In the genomic region with DNA sequence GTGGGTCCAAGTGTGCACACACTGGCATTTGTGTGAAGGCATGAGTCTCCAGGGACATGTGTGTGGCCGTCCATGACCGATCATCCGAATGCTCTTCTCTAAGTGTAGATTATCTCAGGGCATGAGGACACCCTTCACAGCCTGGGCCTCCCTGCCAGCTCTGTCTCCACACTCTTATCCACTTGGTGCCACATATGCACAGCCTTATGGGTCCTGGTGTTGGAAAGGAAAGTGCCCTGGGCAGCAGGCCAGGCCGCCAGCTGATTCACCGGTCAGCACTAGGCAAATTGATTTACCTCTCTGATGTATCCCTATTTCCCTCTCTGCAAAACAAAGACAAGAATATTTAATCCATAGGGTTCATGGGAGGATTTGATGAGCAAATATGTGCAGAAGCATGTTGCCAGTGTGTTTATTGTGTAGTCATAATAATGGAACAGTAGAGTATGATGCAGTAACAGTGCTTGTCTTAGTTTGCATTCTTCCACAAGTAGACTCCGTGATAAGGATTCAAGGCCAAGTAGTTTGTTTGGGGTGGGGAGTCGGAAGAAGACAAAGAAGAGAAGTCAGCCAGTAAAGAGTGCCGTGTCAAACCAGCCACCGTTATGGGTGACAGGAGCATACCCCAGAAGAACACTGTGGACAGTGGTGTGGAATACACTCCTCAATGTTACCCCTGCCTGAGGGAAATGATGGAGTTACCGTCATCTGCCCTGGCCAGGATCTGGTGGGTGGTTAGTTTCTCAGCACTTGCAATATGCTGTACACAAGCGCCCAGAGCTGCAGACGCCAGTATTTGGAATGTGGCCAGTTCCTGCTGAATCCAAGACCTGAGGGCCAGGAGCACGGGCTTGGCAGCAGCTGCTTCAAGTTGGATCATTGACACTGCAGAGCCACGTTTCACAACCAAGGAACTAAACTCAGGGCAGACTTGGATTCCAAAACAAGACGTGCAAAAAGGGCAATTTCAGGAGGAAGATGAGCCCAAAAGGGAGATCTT, we compare ENCODE assay signal across 12 cellular contexts.
DNase-seq lines count a peak whose midpoint lies in the region; ATAC-seq and TF ChIP-seq lines count a peak whose summit lies in the region.
"Had no signal": no experiment of that assay in that cellular context is flagged by ENCODE, and none has a peak within 500 bp of the region (broad histone marks: within the 10 kb centered on the region; RNA-seq: fewer than 3 reads in every experiment).

No MANE protein-coding gene starts in this region.

- no peak overlapping the region for H3K27ac ChIP-seq in lung (ENCODE audit: low read depth in 1 of 2, low read length in 1 of 2)
- H3K27ac ChIP-seq in endodermal cell (ENCODE audit: low read depth, low read length): no peak overlapping the region
- H3K27ac ChIP-seq: parathyroid adenoma had no signal

- ATAC-seq in lung (ENCODE audit: insufficient read depth, low FRiP score) (no peak), HG03039 (IDR thresholded peaks at IDR 0.05; ENCODE audit: unreplicated experiment) (no peak), WTC11 (no peak)

- H3K27me3 Mint-ChIP-seq in endodermal cell (ENCODE audit: insufficient read depth) (no peaks in the 10 kb centered on the region), WTC11 (ENCODE audit: low read depth) (no peaks in the 10 kb centered on the region)

- DNase-seq in AG10803 (ENCODE audit: low read depth) (peak; percentile 80), NCI-H2196 treated with DMSO at 0.1 percent for 48 hours (lab: John Stamatoyannopoulos, UW; ENCODE audit: unreplicated experiment) (peak; percentile 8), cerebellum (ENCODE audit: low spot score) (peak; percentile 83), lung (ENCODE audit: low spot score) (peak; percentile 67), endodermal cell (no peak), WTC11 (ENCODE audit: low spot score) (no peak)
- no peak for DNase-seq in activated CD4-positive, alpha-beta T cell treated with anti-CD3 and anti-CD28 coated beads for 1 hour
- DNase-seq: activated CD4-positive, alpha-beta T cell treated with anti-CD3 and anti-CD28 coated beads, Interleukin-2, amount 50 U/mL, for 48 hours; HCEC 1CT; OCI-M1 had no signal

- CTCF ChIA-PET in WTC11 (lab: Charles Lee): no interaction called here

- H3K27me3 ChIP-seq in lung (ENCODE audit: control insufficient read depth, insufficient read depth) (no peaks in the 10 kb centered on the region), endodermal cell (ENCODE audit: control insufficient read depth, insufficient read depth, low read length, poor library complexity, severe bottlenecking) (no peaks in the 10 kb centered on the region)

- POLR2A ChIA-PET in WTC11 (lab: Charles Lee): no interaction called here

- H3K36me3 Mint-ChIP-seq in endodermal cell (ENCODE audit: low read depth) (no peaks in the 10 kb centered on the region), WTC11 (no peaks in the 10 kb centered on the region)

- H3K36me3 ChIP-seq in lung (ENCODE audit: control insufficient read depth in 2 of 2, insufficient read depth in 2 of 2, low read length in 2 of 2) (no peaks in the 10 kb centered on the region), endodermal cell (ENCODE audit: control insufficient read depth, insufficient read depth, low read length) (no peaks in the 10 kb centered on the region)

- H3K4me3 ChIP-seq in AG10803 (ENCODE audit: low read length): no peak overlapping the region
- H3K4me3 ChIP-seq in lung: no peak overlapping the region
- no peak overlapping the region for H3K4me3 ChIP-seq in endodermal cell (ENCODE audit: low read length)

- H3K27ac Mint-ChIP-seq in endodermal cell (no peak overlapping the region), WTC11 (no peak overlapping the region)

- H3K4me1 Mint-ChIP-seq in endodermal cell (no peaks in the 10 kb centered on the region), WTC11 (no peaks in the 10 kb centered on the region)

- H3K9me3 Mint-ChIP-seq in endodermal cell: no peaks in the 10 kb centered on the region
- H3K9me3 Mint-ChIP-seq in WTC11: peaks cover 5% of the 10 kb centered on the region; the same call in 1 of the 2 replicates

- WGBS in lung, 2 donors: 54 to 59% methylated on average over 15 of the region's 15 CpGs
- 91 to 96% methylated on average over 11 to 15 of the region's 15 CpGs for WGBS in endodermal cell (ENCODE audit: insufficient coverage in 1 of 2, insufficient read length in 1 of 2), 2 experiments

- TF ChIP-seq CTCF in AG10803 (conservative IDR thresholded peaks at IDR 0.05; ENCODE audit: low read length) (no peak), lung (IDR thresholded peaks at IDR 0.05; ENCODE audit: control extremely low read depth, extremely low read depth) (no peak), endodermal cell (conservative IDR thresholded peaks at IDR 0.05) (no peak), WTC11 (IDR thresholded peaks at IDR 0.05) (no peak)

- H3K9me3 ChIP-seq in lung (ENCODE audit: control insufficient read depth in 2 of 2, insufficient read depth in 1 of 2, low read length in 1 of 2) (peaks cover 0 to 4% of the 10 kb centered on the region in 2 donors), endodermal cell (ENCODE audit: control insufficient read depth, low read length) (no peaks in the 10 kb centered on the region)

- no peak overlapping the region for H3K9ac ChIP-seq in endodermal cell (ENCODE audit: extremely low read depth, low read length, poor library complexity, severe bottlenecking)
- H3K9ac ChIP-seq: parathyroid adenoma had no signal

- H3K4me1 ChIP-seq in lung (ENCODE audit: control insufficient read depth in 2 of 2, insufficient read depth in 2 of 2, low read length in 2 of 2) (peaks cover 0 to 4% of the 10 kb centered on the region in 2 donors), endodermal cell (ENCODE audit: control insufficient read depth, insufficient read depth, low read length) (no peaks in the 10 kb centered on the region)
- H3K4me1 ChIP-seq: parathyroid adenoma had no signal

- no peak overlapping the region for H3K4me3 Mint-ChIP-seq in endodermal cell
- H3K4me3 Mint-ChIP-seq in WTC11: no peak overlapping the region

TF ChIP-seq in WTC11, 78 proteins besides CTCF, POLR2A, EP300 and RAD21:
- TF ChIP-seq, protein P1, sequence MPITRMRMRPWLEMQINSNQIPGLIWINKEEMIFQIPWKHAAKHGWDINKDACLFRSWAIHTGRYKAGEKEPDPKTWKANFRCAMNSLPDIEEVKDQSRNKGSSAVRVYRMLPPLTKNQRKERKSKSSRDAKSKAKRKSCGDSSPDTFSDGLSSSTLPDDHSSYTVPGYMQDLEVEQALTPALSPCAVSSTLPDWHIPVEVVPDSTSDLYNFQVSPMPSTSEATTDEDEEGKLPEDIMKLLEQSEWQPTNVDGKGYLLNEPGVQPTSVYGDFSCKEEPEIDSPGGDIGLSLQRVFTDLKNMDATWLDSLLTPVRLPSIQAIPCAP (CRISPR knock-in tag; IDR thresholded peaks at IDR 0.05): no peak
- TF ChIP-seq, protein P2, sequence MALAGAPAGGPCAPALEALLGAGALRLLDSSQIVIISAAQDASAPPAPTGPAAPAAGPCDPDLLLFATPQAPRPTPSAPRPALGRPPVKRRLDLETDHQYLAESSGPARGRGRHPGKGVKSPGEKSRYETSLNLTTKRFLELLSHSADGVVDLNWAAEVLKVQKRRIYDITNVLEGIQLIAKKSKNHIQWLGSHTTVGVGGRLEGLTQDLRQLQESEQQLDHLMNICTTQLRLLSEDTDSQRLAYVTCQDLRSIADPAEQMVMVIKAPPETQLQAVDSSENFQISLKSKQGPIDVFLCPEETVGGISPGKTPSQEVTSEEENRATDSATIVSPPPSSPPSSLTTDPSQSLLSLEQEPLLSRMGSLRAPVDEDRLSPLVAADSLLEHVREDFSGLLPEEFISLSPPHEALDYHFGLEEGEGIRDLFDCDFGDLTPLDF (CRISPR knock-in tag; IDR thresholded peaks at IDR 0.05): no peak
- TF ChIP-seq KAT7 (CRISPR knock-in tag; IDR thresholded peaks at IDR 0.05; ENCODE audit: borderline replicate concordance) (no peak), CREB1 (CRISPR knock-in tag; IDR thresholded peaks at IDR 0.05) (no peak), OVOL2 (CRISPR knock-in tag; IDR thresholded peaks at IDR 0.05; ENCODE audit: borderline replicate concordance) (no peak), ZNF263 (CRISPR knock-in tag; IDR thresholded peaks at IDR 0.05; ENCODE audit: low read depth) (no peak), ZNF416 (CRISPR knock-in tag; IDR thresholded peaks at IDR 0.05) (no peak), SP1 (CRISPR knock-in tag; conservative IDR thresholded peaks at IDR 0.05) (no peak), TEAD1 (CRISPR knock-in tag; IDR thresholded peaks at IDR 0.05) (no peak), ZNF138 (CRISPR knock-in tag; conservative IDR thresholded peaks at IDR 0.05) (no peak), CBFB (CRISPR knock-in tag; IDR thresholded peaks at IDR 0.05; ENCODE audit: low read depth) (no peak)
- TF ChIP-seq, protein P3, sequence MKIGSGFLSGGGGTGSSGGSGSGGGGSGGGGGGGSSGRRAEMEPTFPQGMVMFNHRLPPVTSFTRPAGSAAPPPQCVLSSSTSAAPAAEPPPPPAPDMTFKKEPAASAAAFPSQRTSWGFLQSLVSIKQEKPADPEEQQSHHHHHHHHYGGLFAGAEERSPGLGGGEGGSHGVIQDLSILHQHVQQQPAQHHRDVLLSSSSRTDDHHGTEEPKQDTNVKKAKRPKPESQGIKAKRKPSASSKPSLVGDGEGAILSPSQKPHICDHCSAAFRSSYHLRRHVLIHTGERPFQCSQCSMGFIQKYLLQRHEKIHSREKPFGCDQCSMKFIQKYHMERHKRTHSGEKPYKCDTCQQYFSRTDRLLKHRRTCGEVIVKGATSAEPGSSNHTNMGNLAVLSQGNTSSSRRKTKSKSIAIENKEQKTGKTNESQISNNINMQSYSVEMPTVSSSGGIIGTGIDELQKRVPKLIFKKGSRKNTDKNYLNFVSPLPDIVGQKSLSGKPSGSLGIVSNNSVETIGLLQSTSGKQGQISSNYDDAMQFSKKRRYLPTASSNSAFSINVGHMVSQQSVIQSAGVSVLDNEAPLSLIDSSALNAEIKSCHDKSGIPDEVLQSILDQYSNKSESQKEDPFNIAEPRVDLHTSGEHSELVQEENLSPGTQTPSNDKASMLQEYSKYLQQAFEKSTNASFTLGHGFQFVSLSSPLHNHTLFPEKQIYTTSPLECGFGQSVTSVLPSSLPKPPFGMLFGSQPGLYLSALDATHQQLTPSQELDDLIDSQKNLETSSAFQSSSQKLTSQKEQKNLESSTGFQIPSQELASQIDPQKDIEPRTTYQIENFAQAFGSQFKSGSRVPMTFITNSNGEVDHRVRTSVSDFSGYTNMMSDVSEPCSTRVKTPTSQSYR (CRISPR knock-in tag; IDR thresholded peaks at IDR 0.05): no peak
- TF ChIP-seq, protein P4, sequence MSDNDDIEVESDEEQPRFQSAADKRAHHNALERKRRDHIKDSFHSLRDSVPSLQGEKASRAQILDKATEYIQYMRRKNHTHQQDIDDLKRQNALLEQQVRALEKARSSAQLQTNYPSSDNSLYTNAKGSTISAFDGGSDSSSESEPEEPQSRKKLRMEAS (CRISPR knock-in tag; IDR thresholded peaks at IDR 0.05): no peak

Comparison
In these comparisons a context has a peak if more than half of its experiments do, and no peak if none do; other contexts are left out.
1. DNase-seq: peak in AG10803 (single experiment), NCI-H2196 treated with DMSO at 0.1 percent for 48 hours (single experiment), cerebellum (single experiment) and lung (single experiment); none in endodermal cell (single experiment), WTC11 (single experiment) and activated CD4-positive, alpha-beta T cell treated with anti-CD3 and anti-CD28 coated beads for 1 hour (single experiment).